13 cellular contexts compared by ENCODE assay signal in genomic region chr4:144547678-144548298, GRCh38.
DNase-seq lines count a peak whose midpoint lies in the region; ATAC-seq and TF ChIP-seq lines count a peak whose summit lies in the region.
"Had no signal": no experiment of that assay in that cellular context is flagged by ENCODE, and none has a peak within 500 bp of the region (broad histone marks: within the 10 kb centered on the region; RNA-seq: fewer than 3 reads in every experiment).

No MANE protein-coding gene starts in this region.

- H3K4me3 Mint-ChIP-seq in activated CD4-positive, alpha-beta memory T cell treated with anti-CD3 and anti-CD28 coated beads, Interleukin-2, amount 10 ng/mL, durations not matched to agents 7 days and 5 days = no peak overlapping the region

- no peaks in the 10 kb centered on the region for H3K27me3 Mint-ChIP-seq in activated CD4-positive, alpha-beta memory T cell treated with anti-CD3 and anti-CD28 coated beads, Interleukin-2, amount 10 ng/mL, durations not matched to agents 7 days and 5 days

- peak; percentile 34 for DNase-seq in CD1c-positive myeloid dendritic cell (ENCODE audit: extremely low spot score)
- peak; percentile 33 for DNase-seq in GM19240 (ENCODE audit: insufficient read length, low spot score)
- DNase-seq in left ventricle myocardium inferior = no peak
- no peak for DNase-seq in right lobe of liver
- no peak for DNase-seq in activated CD4-positive, alpha-beta memory T cell treated with anti-CD3 and anti-CD28 coated beads, Interleukin-2, amount 10 ng/mL, durations not matched to agents 7 days and 5 days
- DNase-seq: activated CD4-positive, alpha-beta T cell treated with anti-CD3 and anti-CD28 coated beads, Interleukin-2, amount 50 U/mL, for 4 hours; NCI-H2081; SJCRH30; upper lobe of right lung had no signal

- WGBS in right lobe of liver (ENCODE audit: insufficient coverage, low coverage, low lambda C conversion rate, missing lambda C conversion rate) = 51% methylated on average over 2 of the region's 2 CpGs

- no peaks in the 10 kb centered on the region for H3K27me3 ChIP-seq in left ventricle myocardium inferior (ENCODE audit: low read depth)
- H3K27me3 ChIP-seq in right lobe of liver = no peaks in the 10 kb centered on the region
- H3K27me3 ChIP-seq: SJCRH30, upper lobe of right lung had no signal

- ATAC-seq in HG02759 (IDR thresholded peaks at IDR 0.05; ENCODE audit: unreplicated experiment) (peak; percentile 99), HG03469 (IDR thresholded peaks at IDR 0.05; ENCODE audit: unreplicated experiment) (peak; percentile 98), SK-N-SH treated with all-trans-retinoic acid at 6 μM for 48 hours (no peak), right lobe of liver (no peak)
- ATAC-seq: A549, upper lobe of right lung had no signal

- H3K9me3 ChIP-seq in left ventricle myocardium inferior (replicated peaks) = peaks cover 11% of the 10 kb centered on the region
- no peaks in the 10 kb centered on the region for H3K9me3 ChIP-seq in right lobe of liver
- H3K9me3 ChIP-seq: A549, SJCRH30, upper lobe of right lung had no signal

- peaks cover 6% of the 10 kb centered on the region for H3K9me3 Mint-ChIP-seq in activated CD4-positive, alpha-beta memory T cell treated with anti-CD3 and anti-CD28 coated beads, Interleukin-2, amount 10 ng/mL, durations not matched to agents 7 days and 5 days

- no peak overlapping the region for H3K27ac ChIP-seq in left ventricle myocardium inferior (replicated peaks)
- no peak overlapping the region for H3K27ac ChIP-seq in right lobe of liver
- H3K27ac ChIP-seq: A549, SJCRH30, upper lobe of right lung had no signal

- TF ChIP-seq CTCF in left ventricle myocardium inferior (IDR thresholded peaks at IDR 0.05; ENCODE audit: borderline replicate concordance) (no peak), right lobe of liver (IDR thresholded peaks at IDR 0.05) (no peak)

- H3K36me3 Mint-ChIP-seq in activated CD4-positive, alpha-beta memory T cell treated with anti-CD3 and anti-CD28 coated beads, Interleukin-2, amount 10 ng/mL, durations not matched to agents 7 days and 5 days (ENCODE audit: low read depth) = no peaks in the 10 kb centered on the region

- no peaks in the 10 kb centered on the region for H3K4me1 ChIP-seq in left ventricle myocardium inferior
- no peaks in the 10 kb centered on the region for H3K4me1 ChIP-seq in right lobe of liver
- H3K4me1 ChIP-seq: A549, SJCRH30, upper lobe of right lung had no signal

- intact Hi-C loops in left ventricle myocardium inferior (cut with micrococcal nuclease) (no loop called here), right lobe of liver (cut with DNase I) (no loop called here)

- H3K4me1 Mint-ChIP-seq in activated CD4-positive, alpha-beta memory T cell treated with anti-CD3 and anti-CD28 coated beads, Interleukin-2, amount 10 ng/mL, durations not matched to agents 7 days and 5 days = no peaks in the 10 kb centered on the region

- H3K36me3 ChIP-seq in left ventricle myocardium inferior = no peaks in the 10 kb centered on the region
- no peaks in the 10 kb centered on the region for H3K36me3 ChIP-seq in right lobe of liver
- H3K36me3 ChIP-seq: SJCRH30, upper lobe of right lung had no signal

- H3K27ac Mint-ChIP-seq in activated CD4-positive, alpha-beta memory T cell treated with anti-CD3 and anti-CD28 coated beads, Interleukin-2, amount 10 ng/mL, durations not matched to agents 7 days and 5 days = no peak overlapping the region

- no peak for TF ChIP-seq POLR2A in right lobe of liver (IDR thresholded peaks at IDR 0.05)

- CTCF ChIA-PET in activated CD4-positive, alpha-beta memory T cell treated with anti-CD3 and anti-CD28 coated beads, Interleukin-2, amount 10 ng/mL, durations not matched to agents 7 days and 5 days (lab: Charles Lee) = no interaction called here

- POLR2A ChIA-PET in activated CD4-positive, alpha-beta memory T cell treated with anti-CD3 and anti-CD28 coated beads, Interleukin-2, amount 10 ng/mL, durations not matched to agents 7 days and 5 days (lab: Charles Lee) = no interaction called here

- H3K4me3 ChIP-seq in left ventricle myocardium inferior (no peak overlapping the region), right lobe of liver (no peak overlapping the region)
- H3K4me3 ChIP-seq: A549, SJCRH30, upper lobe of right lung had no signal

TF ChIP-seq in SK-N-SH treated with all-trans-retinoic acid at 6 μM for 48 hours, 23 proteins besides CTCF, POLR2A, EP300 and RAD21:
- TF ChIP-seq POU6F1 (CRISPR knock-in tag; IDR thresholded peaks at IDR 0.05; ENCODE audit: borderline replicate concordance, low read depth) (no peak), PPARA (CRISPR knock-in tag; IDR thresholded peaks at IDR 0.05; ENCODE audit: borderline replicate concordance) (no peak), ISL1 (CRISPR knock-in tag; IDR thresholded peaks at IDR 0.05) (no peak), TOX (CRISPR knock-in tag; IDR thresholded peaks at IDR 0.05; ENCODE audit: borderline replicate concordance) (no peak), ZFP30 (CRISPR knock-in tag; IDR thresholded peaks at IDR 0.05) (no peak), ESRRG (CRISPR knock-in tag; IDR thresholded peaks at IDR 0.05) (no peak), GLIS3 (CRISPR knock-in tag; IDR thresholded peaks at IDR 0.05) (no peak), CSRNP3 (CRISPR knock-in tag; IDR thresholded peaks at IDR 0.05) (no peak), ZNF8 (CRISPR knock-in tag; IDR thresholded peaks at IDR 0.05) (no peak), ZNF70 (CRISPR knock-in tag; IDR thresholded peaks at IDR 0.05) (no peak), SNAI2 (CRISPR knock-in tag; IDR thresholded peaks at IDR 0.05) (no peak), ZNF565 (CRISPR knock-in tag; conservative IDR thresholded peaks at IDR 0.05; ENCODE audit: low read depth) (no peak), CSDC2 (CRISPR knock-in tag; IDR thresholded peaks at IDR 0.05) (no peak), ZC3H10 (CRISPR knock-in tag; IDR thresholded peaks at IDR 0.05) (no peak), RARB (CRISPR knock-in tag; IDR thresholded peaks at IDR 0.05) (no peak), OSR1 (CRISPR knock-in tag; IDR thresholded peaks at IDR 0.05) (no peak), TCF4 (CRISPR knock-in tag; IDR thresholded peaks at IDR 0.05; ENCODE audit: borderline replicate concordance) (no peak), ARNTL (CRISPR knock-in tag; IDR thresholded peaks at IDR 0.05; ENCODE audit: borderline replicate concordance, low read depth) (no peak)

Comparison
In these comparisons a context has a peak if more than half of its experiments do, and no peak if none do; other contexts are left out.
1. DNase-seq: peak in CD1c-positive myeloid dendritic cell (single experiment) and GM19240 (single experiment); none in left ventricle myocardium inferior (single experiment), right lobe of liver (0 of 3) and activated CD4-positive, alpha-beta memory T cell treated with anti-CD3 and anti-CD28 coated beads, Interleukin-2, amount 10 ng/mL, durations not matched to agents 7 days and 5 days (single experiment).
2. ATAC-seq: peak in HG02759 (single experiment) and HG03469 (single experiment); none in SK-N-SH treated with all-trans-retinoic acid at 6 μM for 48 hours (single experiment) and right lobe of liver (0 of 4).